ENCODE assay signal across 29 cellular contexts in the genomic region with DNA sequence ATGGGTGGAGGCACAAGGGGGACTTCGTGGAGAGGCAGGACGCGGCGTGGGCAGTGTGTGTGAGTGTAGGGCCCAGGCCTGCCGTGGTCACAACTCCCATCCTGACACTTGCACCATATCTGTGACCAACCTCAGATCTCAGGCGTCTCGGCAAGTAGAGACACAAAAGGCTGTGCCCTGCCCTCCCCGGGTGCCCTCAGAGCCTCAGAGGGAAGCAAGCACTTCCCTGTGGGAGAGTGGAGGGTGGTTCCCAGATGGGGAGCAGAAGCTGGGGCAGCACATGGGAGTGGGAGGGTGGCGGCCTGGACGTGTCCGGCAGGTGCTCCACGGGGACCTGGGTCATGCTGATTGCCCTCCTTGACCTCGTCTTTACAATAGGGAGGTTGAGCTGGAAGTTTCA. TPM values are rescaled to one million over a fixed set of nuclear protein-coding genes. Genes with fewer than 3 reads are reported as not detected.
DNase-seq lines count a peak whose midpoint lies in the region; ATAC-seq, FAIRE-seq and TF ChIP-seq lines count a peak whose summit lies in the region.
"Had no signal": no experiment of that assay in that cellular context is flagged by ENCODE, and none has a peak within 500 bp of the region (broad histone marks: within the 10 kb centered on the region; RNA-seq: fewer than 3 reads in every experiment).

No MANE protein-coding gene starts in this region.

- H3K27ac ChIP-seq in dorsolateral prefrontal cortex (peak overlapping the region in 30 of 59 donors; percentile 8 to 70 (median 46)), neural progenitor cell (no peak overlapping the region)
- H3K27ac ChIP-seq: BLaER1 had no signal

- DNase-seq in dorsolateral prefrontal cortex: no peak
- no peak for DNase-seq in neural progenitor cell (ENCODE audit: low spot score)
- DNase-seq in HTR-8/SVneo (ENCODE audit: insufficient read length, low spot score): no peak
- DNase-seq in activated gamma-delta T cell treated with Interleukin-2 at 50 U/mL for 16 hours: no peak
- DNase-seq: 8988T; ACHN; BE2C; C1 segment of cervical spinal cord; CD4-positive, CD25-positive, alpha-beta regulatory T cell; CD8-positive, alpha-beta memory T cell; DMS 273 treated with DMSO at 0.1 percent for 48 hours; DMS153; DMS53; DMS79; DND-41; EL; GDM1 had no signal

- no peaks in the 10 kb centered on the region for H3K9me3 ChIP-seq in neural progenitor cell (ENCODE audit: low read depth)
- H3K9me3 ChIP-seq: BE2C had no signal

- H3K79me2 ChIP-seq in neural progenitor cell (ENCODE audit: low read depth): no peaks in the 10 kb centered on the region

- peaks cover 63% of the 10 kb centered on the region for H4K20me1 ChIP-seq in neural progenitor cell (ENCODE audit: low read depth)

- H3K36me3 ChIP-seq in neural progenitor cell: no peaks in the 10 kb centered on the region
- H3K36me3 ChIP-seq: BE2C, BLaER1 had no signal

- H3K4me3 ChIP-seq in dorsolateral prefrontal cortex: no peak overlapping the region
- H3K4me3 ChIP-seq in neural progenitor cell: no peak overlapping the region
- H3K4me3 ChIP-seq: BLaER1, GM12878 had no signal

- no peak overlapping the region for H2AFZ ChIP-seq in neural progenitor cell (replicated peaks)

- H3K27me3 Mint-ChIP-seq in brain (no peaks in the 10 kb centered on the region), neural progenitor cell (ENCODE audit: insufficient read depth, low read depth) (no peaks in the 10 kb centered on the region)

- H3K9me3 Mint-ChIP-seq in brain: peaks cover 0 to 4% (median 0%) of the 10 kb centered on the region in 5 experiments
- H3K9me3 Mint-ChIP-seq in neural progenitor cell: no peaks in the 10 kb centered on the region
- H3K9me3 Mint-ChIP-seq: CD14-positive monocyte; CD4-positive, CD25-positive, alpha-beta regulatory T cell; CD8-positive, alpha-beta memory T cell had no signal

- H3K4me1 Mint-ChIP-seq in brain (peaks cover 40% of the 10 kb centered on the region), neural progenitor cell (peaks cover 25% of the 10 kb centered on the region)

- intact Hi-C loops in dorsolateral prefrontal cortex (cut with DNase I): loop anchor here (5.0 to 10.0 kb wide), 2 partner anchors 176 to 243 kb away; no protein-coding TSS in a partner anchor

- H3K27ac Mint-ChIP-seq in brain (peak overlapping the region in 3 of 5 experiments; percentile 63 to 82 (median 78)), neural progenitor cell (peak overlapping the region; percentile 76)
- H3K27ac Mint-ChIP-seq: CD4-positive, alpha-beta memory T cell; CD4-positive, CD25-positive, alpha-beta regulatory T cell; CD8-positive, alpha-beta memory T cell had no signal

- peaks cover 8% of the 10 kb centered on the region for H3K4me1 ChIP-seq in neural progenitor cell

- no peaks in the 10 kb centered on the region for H3F3A ChIP-seq in neural progenitor cell (ENCODE audit: low read depth)

- H3K9ac ChIP-seq in neural progenitor cell: no peak overlapping the region
- H3K9ac ChIP-seq: BLaER1 had no signal

- no peak for TF ChIP-seq CTCF in brain (conservative IDR thresholded peaks at IDR 0.05)
- TF ChIP-seq CTCF in dorsolateral prefrontal cortex (IDR thresholded peaks at IDR 0.05 in 54 of 56, conservative IDR thresholded peaks at IDR 0.05 in 2 of 56; ENCODE audit: low read depth in 1 of 56, partially characterized antibody in 56 of 56): no peak
- no peak for TF ChIP-seq CTCF in neural progenitor cell (IDR thresholded peaks at IDR 0.05)

- ATAC-seq in GM18870 (IDR thresholded peaks at IDR 0.05; ENCODE audit: unreplicated experiment): no peak
- ATAC-seq: GM12878 had no signal

- no peak overlapping the region for H3K4me2 ChIP-seq in neural progenitor cell

- FAIRE-seq in HTR-8/SVneo (lab: Jason Lieb, UNC): no peak
- FAIRE-seq: A204.1, GM12878, GM12892, GM18507, GM19239 had no signal

- H3K4me3 Mint-ChIP-seq in brain: no peak overlapping the region
- no peak overlapping the region for H3K4me3 Mint-ChIP-seq in neural progenitor cell
- H3K4me3 Mint-ChIP-seq: CD14-positive monocyte; CD4-positive, alpha-beta memory T cell; CD4-positive, CD25-positive, alpha-beta regulatory T cell; CD8-positive, alpha-beta memory T cell had no signal

- H3K27me3 ChIP-seq in dorsolateral prefrontal cortex (no peaks in the 10 kb centered on the region), neural progenitor cell (no peaks in the 10 kb centered on the region)
- H3K27me3 ChIP-seq: BE2C had no signal

- H3K36me3 Mint-ChIP-seq in brain (peaks cover 25% of the 10 kb centered on the region), neural progenitor cell (peaks cover 8% of the 10 kb centered on the region)
- H3K36me3 Mint-ChIP-seq: CD14-positive monocyte; CD4-positive, alpha-beta memory T cell; CD4-positive, CD25-positive, alpha-beta regulatory T cell; CD8-positive, alpha-beta memory T cell had no signal

RNA-seq across cellular contexts. Expression of gene B3GAT1, which starts 20.4 kb away (rescaled TPM):
- 110 TPM for polyA plus RNA-seq in brain (ENCODE audit: insufficient read depth, low read depth, low replicate concordance)
- total RNA-seq in dorsolateral prefrontal cortex (100 to 1,000 TPM; 204 to 380 (median 266) TPM), neural progenitor cell (ENCODE audit: low replicate concordance) (11.0 and 20.7 TPM in 2 replicates)
- total RNA-seq: G401 had no signal
- polyA plus RNA-seq: AG04450; CD14-positive monocyte; CD4-positive, alpha-beta memory T cell; CD4-positive, CD25-positive, alpha-beta regulatory T cell; GM12878 had no signal

RNA-seq across cellular contexts. Expression of gene GLB1L2, which starts 59.9 kb away (rescaled TPM):
- polyA plus RNA-seq in brain (ENCODE audit: insufficient read depth, low read depth, low replicate concordance): 15.2 TPM
- 1 to 10 TPM in 119 of 120 experiments, under 1 TPM in 1; 0.81 to 5.9 (median 3.3) TPM for total RNA-seq in dorsolateral prefrontal cortex
- total RNA-seq in neural progenitor cell (ENCODE audit: low replicate concordance): 2.0 and 5.5 TPM in 2 replicates
- polyA plus RNA-seq: CD14-positive monocyte had no signal
